In genomic region chr7:17530741-17531417, GRCh38 we compare ENCODE assay signal across 9 cellular contexts.
DNase-seq lines count a peak whose midpoint lies in the region; ATAC-seq and TF ChIP-seq lines count a peak whose summit lies in the region.
"Had no signal": no experiment of that assay in that cellular context is flagged by ENCODE, and none has a peak within 500 bp of the region (broad histone marks: within the 10 kb centered on the region; RNA-seq: fewer than 3 reads in every experiment).

No MANE protein-coding gene starts in this region.

- no peaks in the 10 kb centered on the region for H3K4me1 ChIP-seq in lower lobe of right lung

- DNase-seq in NCI-H748 (lab: John Stamatoyannopoulos, UW; ENCODE audit: unreplicated experiment) (peak; percentile 22), NCI-H748 treated with DMSO at 0.1 percent for 48 hours (lab: John Stamatoyannopoulos, UW) (no peak), T-helper 17 cell (no peak), lower lobe of right lung (no peak), NCI-H128 (lab: John Stamatoyannopoulos, UW; ENCODE audit: unreplicated experiment) (no peak), coronary artery (ENCODE audit: low spot score) (no peak)
- no peak for DNase-seq in activated CD4-positive, alpha-beta T cell treated with anti-CD3 and anti-CD28 coated beads, Interleukin-2, amount 10 ng/mL, durations not matched to agents 24 days and 14 days

- H3K4me3 ChIP-seq in lower lobe of right lung (no peak overlapping the region), coronary artery (no peak overlapping the region)

- TF ChIP-seq CTCF in lower lobe of right lung (IDR thresholded peaks at IDR 0.05) (peak; percentile 38), coronary artery (IDR thresholded peaks at IDR 0.05) (no peak)

- ATAC-seq in HG02885 (IDR thresholded peaks at IDR 0.05; ENCODE audit: poor library complexity, unreplicated experiment) (peak; percentile 79), T-helper 17 cell (no peak), lower lobe of right lung (peak in 1 of 2 donors; percentile 69)
- ATAC-seq: naive thymus-derived CD4-positive, alpha-beta T cell had no signal

- H3K4me1 Mint-ChIP-seq in T-helper 17 cell: peaks cover 7% of the 10 kb centered on the region
- peaks cover 9% of the 10 kb centered on the region for H3K4me1 Mint-ChIP-seq in activated CD4-positive, alpha-beta T cell treated with anti-CD3 and anti-CD28 coated beads, Interleukin-2, amount 10 ng/mL, durations not matched to agents 24 days and 14 days

- H3K27ac Mint-ChIP-seq in T-helper 17 cell: peak overlapping the region; percentile 19
- no peak overlapping the region for H3K27ac Mint-ChIP-seq in activated CD4-positive, alpha-beta T cell treated with anti-CD3 and anti-CD28 coated beads, Interleukin-2, amount 10 ng/mL, durations not matched to agents 24 days and 14 days
- H3K27ac Mint-ChIP-seq: naive thymus-derived CD4-positive, alpha-beta T cell had no signal

- peaks cover 3% of the 10 kb centered on the region for H3K36me3 Mint-ChIP-seq in T-helper 17 cell (ENCODE audit: low read depth)
- H3K36me3 Mint-ChIP-seq in activated CD4-positive, alpha-beta T cell treated with anti-CD3 and anti-CD28 coated beads, Interleukin-2, amount 10 ng/mL, durations not matched to agents 24 days and 14 days (ENCODE audit: low read depth): no peaks in the 10 kb centered on the region
- H3K36me3 Mint-ChIP-seq: naive thymus-derived CD4-positive, alpha-beta T cell had no signal

- H3K9me3 ChIP-seq in T-helper 17 cell (ENCODE audit: control insufficient read depth, low read length, poor library complexity, severe bottlenecking): no peaks in the 10 kb centered on the region
- H3K9me3 ChIP-seq in lower lobe of right lung: no peaks in the 10 kb centered on the region

- H3K27me3 Mint-ChIP-seq in T-helper 17 cell: peaks cover 20% of the 10 kb centered on the region
- peaks cover 3% of the 10 kb centered on the region for H3K27me3 Mint-ChIP-seq in activated CD4-positive, alpha-beta T cell treated with anti-CD3 and anti-CD28 coated beads, Interleukin-2, amount 10 ng/mL, durations not matched to agents 24 days and 14 days

- intact Hi-C loops in lower lobe of right lung (cut with DNase I): no loop called here
- intact Hi-C loops in activated CD4-positive, alpha-beta T cell treated with anti-CD3 and anti-CD28 coated beads, Interleukin-2, amount 10 ng/mL, durations not matched to agents 24 days and 14 days (cut with micrococcal nuclease): loop anchor here (1.0 to 5.0 kb wide), 2 partner anchors 229 to 549 kb away; no protein-coding TSS in a partner anchor

- no peaks in the 10 kb centered on the region for H3K9me3 Mint-ChIP-seq in activated CD4-positive, alpha-beta T cell treated with anti-CD3 and anti-CD28 coated beads, Interleukin-2, amount 10 ng/mL, durations not matched to agents 24 days and 14 days

- H3K27ac ChIP-seq in lower lobe of right lung (no peak overlapping the region), coronary artery (no peak overlapping the region)

- no peaks in the 10 kb centered on the region for H3K36me3 ChIP-seq in lower lobe of right lung

- no peak overlapping the region for H3K4me3 Mint-ChIP-seq in T-helper 17 cell
- H3K4me3 Mint-ChIP-seq in activated CD4-positive, alpha-beta T cell treated with anti-CD3 and anti-CD28 coated beads, Interleukin-2, amount 10 ng/mL, durations not matched to agents 24 days and 14 days: no peak overlapping the region
- H3K4me3 Mint-ChIP-seq: naive thymus-derived CD4-positive, alpha-beta T cell had no signal

- no peaks in the 10 kb centered on the region for H3K27me3 ChIP-seq in lower lobe of right lung (ENCODE audit: low read depth)
